In the genomic region with DNA sequence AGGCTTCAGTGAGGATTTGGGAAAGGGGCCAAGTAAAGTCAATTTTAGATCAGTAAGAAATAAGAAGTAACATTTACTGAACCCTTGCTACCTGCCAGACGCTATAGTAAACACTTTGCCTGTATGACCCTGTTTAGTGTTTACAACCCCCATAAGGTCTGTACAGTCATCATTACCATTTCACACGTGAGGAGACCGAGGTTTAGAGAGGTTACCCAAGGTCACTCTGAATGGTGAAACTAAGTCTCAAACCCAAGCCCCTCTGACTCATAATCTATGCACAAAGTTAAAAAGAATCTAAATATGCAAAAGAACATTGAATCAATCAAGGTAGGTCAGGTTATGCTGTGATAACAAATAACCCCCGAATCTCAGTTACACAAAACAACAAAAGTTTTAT, we compare ENCODE assay signal across 22 cellular contexts. TPM values are rescaled to one million over a fixed set of nuclear protein-coding genes. Genes with fewer than 3 reads are reported as not detected.
"Had no signal": no experiment of that assay in that cellular context is flagged by ENCODE, and none has a peak within 500 bp of the region (broad histone marks: within the 10 kb centered on the region; RNA-seq: fewer than 3 reads in every experiment).

No MANE protein-coding gene starts in this region.

- H3K4me3 ChIP-seq: dorsolateral prefrontal cortex, left lung, neural progenitor cell, prostate gland, right atrium auricular region had no signal

- H3K9me3 Mint-ChIP-seq: naive B cell; stimulated activated memory B cell treated with anti-CD40 and anti-IgM and Interleukin-4, amounts not matched to agents 10 μg/mL and 1 μg/mL and 100 μg/mL, for 72 hours; T-cell had no signal

- H3K36me3 Mint-ChIP-seq: activated naive CD8-positive, alpha-beta T cell; naive B cell; stimulated activated memory B cell treated with anti-CD40 and anti-IgM and Interleukin-4, amounts not matched to agents 10 μg/mL and 1 μg/mL and 100 μg/mL, for 72 hours; T-cell had no signal

- H3K36me3 ChIP-seq: left lung, neural progenitor cell, prostate gland, right atrium auricular region had no signal

- H2AFZ ChIP-seq: neural progenitor cell had no signal

- H3K4me2 ChIP-seq: neural progenitor cell had no signal

- H3K4me1 ChIP-seq: left lung, neural progenitor cell, prostate gland had no signal

- ATAC-seq: left lung; stimulated activated memory B cell treated with anti-CD40 and anti-IgM and Interleukin-4, amounts not matched to agents 10 μg/mL and 1 μg/mL and 100 μg/mL, for 72 hours; T-cell had no signal

- H3K9ac ChIP-seq: neural progenitor cell had no signal

- H3K27ac ChIP-seq: dorsolateral prefrontal cortex, epithelial cell of prostate, left lung, neural progenitor cell, prostate gland, right atrium auricular region had no signal

- DNase-seq: activated CD4-positive, alpha-beta T cell treated with anti-CD3 and anti-CD28 coated beads for 48 hours; activated CD4-positive, CD25-positive, alpha-beta regulatory T cell; activated CD8-positive, alpha-beta memory T cell treated with anti-CD3 and anti-CD28 coated beads, Interleukin-2, amount 50 U/mL, for 48 hours; amniotic stem cell; dorsolateral prefrontal cortex; hypothalamus; left lung; mammary epithelial cell; naive B cell; stimulated activated CD4-positive, alpha-beta T cell treated with anti-CD3 and anti-CD28 coated beads, Interleukin-4, amount 100 ng/mL, for 24 hours; T-cell; T-helper 9 cell had no signal

- H3K9me3 ChIP-seq: left lung, prostate gland, right atrium auricular region had no signal

- H3K27ac Mint-ChIP-seq: activated naive CD8-positive, alpha-beta T cell; naive B cell; neural progenitor cell; stimulated activated memory B cell treated with anti-CD40 and anti-IgM and Interleukin-4, amounts not matched to agents 10 μg/mL and 1 μg/mL and 100 μg/mL, for 72 hours; T-cell had no signal

- H3K4me1 Mint-ChIP-seq: naive B cell; stimulated activated memory B cell treated with anti-CD40 and anti-IgM and Interleukin-4, amounts not matched to agents 10 μg/mL and 1 μg/mL and 100 μg/mL, for 72 hours; T-cell had no signal

- H3K27me3 ChIP-seq: neural progenitor cell, right atrium auricular region had no signal

- H3K4me3 Mint-ChIP-seq: activated naive CD8-positive, alpha-beta T cell; naive B cell; neural progenitor cell; stimulated activated memory B cell treated with anti-CD40 and anti-IgM and Interleukin-4, amounts not matched to agents 10 μg/mL and 1 μg/mL and 100 μg/mL, for 72 hours; T-cell had no signal

RNA-seq across cellular contexts. Expression of a gene that starts 46.6 kb away (rescaled TPM):
- total RNA-seq: cardiac septum, dorsolateral prefrontal cortex, fibroblast of lung, frontal cortex, left lung, mammary epithelial cell, osteocyte, prostate gland, right atrium auricular region, T-cell had no signal
- polyA plus RNA-seq: fibroblast of lung, mammary epithelial cell had no signal
